Comparison of ENCODE assay signal across 8 cellular contexts in genomic region chr7:129950191-129950940, GRCh38. TPM values are rescaled to one million over a fixed set of nuclear protein-coding genes. Genes with fewer than 3 reads are reported as not detected.
DNase-seq lines count a peak whose midpoint lies in the region; ATAC-seq, FAIRE-seq and TF ChIP-seq lines count a peak whose summit lies in the region.

No MANE protein-coding gene starts in this region.

- H3K9me3 ChIP-seq in endocrine pancreas (ENCODE audit: control insufficient read depth, low read length) (no peaks in the 10 kb centered on the region), pancreas (no peaks in the 10 kb centered on the region)

- no peaks in the 10 kb centered on the region for H3K36me3 ChIP-seq in endocrine pancreas (ENCODE audit: control insufficient read depth, insufficient read depth, low read length)
- no peaks in the 10 kb centered on the region for H3K36me3 ChIP-seq in pancreas

- CTCF ChIA-PET in activated naive CD4-positive, alpha-beta T cell treated with anti-CD3 and anti-CD28 coated beads for 36 hours (lab: Charles Lee): interaction anchor here (0.6 to 1.9 kb wide), 5 partner anchors 19 to 1382 kb away, joined by 3 to 11 read pairs (median 4); no protein-coding TSS in a partner anchor

- peak overlapping the region; percentile 88 to 99 (median 93) for H3K27ac ChIP-seq in pancreas

- ATAC-seq in left cardiac atrium: no peak
- ATAC-seq in pancreas: no peak
- no peak for ATAC-seq in GM21786 (IDR thresholded peaks at IDR 0.05; ENCODE audit: unreplicated experiment)

- H3K4me3 ChIP-seq in LNCaP clone FGC (ENCODE audit: low read depth, low read length) (peak overlapping the region; percentile 91), endocrine pancreas (ENCODE audit: control insufficient read depth, insufficient read depth, low read length) (peak overlapping the region; percentile 98), pancreas (peak overlapping the region; percentile 61 to 99 (median 92))

- WGBS in pancreas, 2 donors: 2 to 3% methylated on average over 9 of the region's 9 CpGs

- H3K36me3 Mint-ChIP-seq in activated naive CD4-positive, alpha-beta T cell treated with anti-CD3 and anti-CD28 coated beads for 36 hours (ENCODE audit: low read depth): peaks cover 3% of the 10 kb centered on the region

- H3K9ac ChIP-seq in endocrine pancreas (ENCODE audit: control insufficient read depth, insufficient read depth, low read length): peak overlapping the region; percentile 34

- no peak for FAIRE-seq in pancreas (lab: Jason Lieb, UNC)

- peaks cover 7% of the 10 kb centered on the region for H3K4me1 ChIP-seq in endocrine pancreas (ENCODE audit: control insufficient read depth, insufficient read depth, low read length)
- peaks cover 9 to 21% (median 20%) of the 10 kb centered on the region in 3 donors for H3K4me1 ChIP-seq in pancreas

- H3K27me3 Mint-ChIP-seq in activated naive CD4-positive, alpha-beta T cell treated with anti-CD3 and anti-CD28 coated beads for 36 hours (ENCODE audit: low read depth): no peaks in the 10 kb centered on the region

- H3K4me3 Mint-ChIP-seq in activated naive CD4-positive, alpha-beta T cell treated with anti-CD3 and anti-CD28 coated beads for 36 hours: no peak overlapping the region

- intact Hi-C loops in cardiac septum (cut with DNase I): loop anchor here (2.0 to 5.0 kb wide), 3 partner anchors 62 to 120 kb away; no protein-coding TSS in a partner anchor
- intact Hi-C loops in left cardiac atrium (cut with DNase I): loop anchor here in 1 of 2 donors (5.0 kb wide), 1 partner anchor 83 kb away; no protein-coding TSS in a partner anchor
- intact Hi-C loops in pancreas (cut with DNase I): no loop called here
- intact Hi-C loops in activated naive CD4-positive, alpha-beta T cell treated with anti-CD3 and anti-CD28 coated beads for 36 hours (cut with micrococcal nuclease): loop anchor here (1.0 to 10.0 kb wide), 11 partner anchors 39 to 1156 kb away; partner anchors contain the start of genes CEP41, NRF1 and ZC3HC1

- TF ChIP-seq CTCF in LNCaP clone FGC (IDR thresholded peaks at IDR 0.05; ENCODE audit: control insufficient read depth, extremely low read depth, insufficient read depth): no peak
- TF ChIP-seq CTCF in pancreas (IDR thresholded peaks at IDR 0.05): no peak

- no peaks in the 10 kb centered on the region for H3K9me3 Mint-ChIP-seq in activated naive CD4-positive, alpha-beta T cell treated with anti-CD3 and anti-CD28 coated beads for 36 hours

- H3K4me1 Mint-ChIP-seq in activated naive CD4-positive, alpha-beta T cell treated with anti-CD3 and anti-CD28 coated beads for 36 hours (ENCODE audit: low read depth): peaks cover 16% of the 10 kb centered on the region

- DNase-seq in cardiac septum (ENCODE audit: low spot score) (peak; percentile 47), left cardiac atrium (no peak), LNCaP clone FGC (ENCODE audit: low read depth) (no peak), pancreas (peak in 1 of 6 donors; percentile 6)
- no peak for DNase-seq in activated naive CD4-positive, alpha-beta T cell treated with anti-CD3 and anti-CD28 coated beads for 36 hours
- no peak for DNase-seq in activated CD4-positive, alpha-beta T cell treated with anti-CD3 and anti-CD28 coated beads for 48 hours

- H3K27me3 ChIP-seq in endocrine pancreas (ENCODE audit: control insufficient read depth, insufficient read depth, low read length) (no peaks in the 10 kb centered on the region), pancreas (no peaks in the 10 kb centered on the region)

- no peak overlapping the region for H3K27ac Mint-ChIP-seq in activated naive CD4-positive, alpha-beta T cell treated with anti-CD3 and anti-CD28 coated beads for 36 hours

RNA-seq across cellular contexts. Expression of gene UBE2H, which starts 2.4 kb away (rescaled TPM):
- 228 TPM for total RNA-seq in cardiac septum
- total RNA-seq in left cardiac atrium: 10 to 100 TPM; 65.5 to 77.8 TPM
- total RNA-seq in pancreas: 10 to 100 TPM; 56.7 to 85.6 (median 67.3) TPM
- polyA plus RNA-seq in pancreas: 10 to 100 TPM; 16.7 to 27.7 TPM
- total RNA-seq in activated naive CD4-positive, alpha-beta T cell treated with anti-CD3 and anti-CD28 coated beads for 36 hours: 10 to 100 TPM; 33.4 to 37.6 TPM

Comparison
In these comparisons a context has a peak if more than half of its experiments do, and no peak if none do; other contexts are left out.
1. intact Hi-C loops: an anchor here in cardiac septum (2.0 to 5.0 kb wide) and activated naive CD4-positive, alpha-beta T cell treated with anti-CD3 and anti-CD28 coated beads for 36 hours (1.0 to 10.0 kb wide); none called in pancreas.